In genomic region chr6:7042654-7043545, GRCh38 we compare ENCODE assay signal across 1 cellular context.
TF ChIP-seq lines count a peak whose summit lies in the region.

No MANE protein-coding gene starts in this region.

TF ChIP-seq in HepG2, 621 proteins besides CTCF, POLR2A, EP300 and RAD21 (continued from another document and continues in another):
- peak; percentile 86 for TF ChIP-seq ZNF280D (CRISPR knock-in tag; IDR thresholded peaks at IDR 0.05)
- TF ChIP-seq ZNF430 (CRISPR knock-in tag; IDR thresholded peaks at IDR 0.05): peak; percentile 91
- peak; percentile 79 for TF ChIP-seq CREM (IDR thresholded peaks at IDR 0.05)
- no peak for TF ChIP-seq CREM (CRISPR knock-in tag; IDR thresholded peaks at IDR 0.05)
- peak; percentile 96 for TF ChIP-seq ZNF703 (CRISPR knock-in tag; IDR thresholded peaks at IDR 0.05; ENCODE audit: borderline replicate concordance)
- TF ChIP-seq U2AF2 (IDR thresholded peaks at IDR 0.05; ENCODE audit: low read depth, low read length): no peak
- peak; percentile 89; the same call in 1 of the 2 replicates for TF ChIP-seq ZNF101 (CRISPR knock-in tag; IDR thresholded peaks at IDR 0.05; ENCODE audit: borderline replicate concordance, low read depth)
- TF ChIP-seq CBX1 (IDR thresholded peaks at IDR 0.05; ENCODE audit: low read depth): no peak
- peak; percentile 76 for TF ChIP-seq BHLHE40 (IDR thresholded peaks at IDR 0.05; ENCODE audit: low read length)
- TF ChIP-seq, protein P1, sequence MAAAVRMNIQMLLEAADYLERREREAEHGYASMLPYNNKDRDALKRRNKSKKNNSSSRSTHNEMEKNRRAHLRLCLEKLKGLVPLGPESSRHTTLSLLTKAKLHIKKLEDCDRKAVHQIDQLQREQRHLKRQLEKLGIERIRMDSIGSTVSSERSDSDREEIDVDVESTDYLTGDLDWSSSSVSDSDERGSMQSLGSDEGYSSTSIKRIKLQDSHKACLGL (CRISPR knock-in tag; IDR thresholded peaks at IDR 0.05): peak; percentile 45
- no peak for TF ChIP-seq KAT2B (IDR thresholded peaks at IDR 0.05; ENCODE audit: borderline replicate concordance, low read depth, low read length)
- no peak for TF ChIP-seq BCLAF1 (IDR thresholded peaks at IDR 0.05)
- no peak for TF ChIP-seq KLF6 (CRISPR knock-in tag; IDR thresholded peaks at IDR 0.05)
- peak; percentile 85 for TF ChIP-seq ARID3A (IDR thresholded peaks at IDR 0.05; ENCODE audit: low read depth, low read length)
- TF ChIP-seq CENPX (CRISPR knock-in tag; IDR thresholded peaks at IDR 0.05): no peak
- peak; percentile 24; the same call in 1 of the 2 replicates for TF ChIP-seq SMC3 (IDR thresholded peaks at IDR 0.05; ENCODE audit: low read length)
- TF ChIP-seq ZSCAN25 (CRISPR knock-in tag; IDR thresholded peaks at IDR 0.05): peak; percentile 60; the same call in 1 of the 2 replicates
- TF ChIP-seq SMAD3 (CRISPR knock-in tag; IDR thresholded peaks at IDR 0.05): peak; percentile 93
- no peak for TF ChIP-seq PCBP2 (optimal IDR thresholded peaks at IDR 0.05; ENCODE audit: low read depth, low read length, poor library complexity, severe bottlenecking)
- TF ChIP-seq BRF2 (CRISPR knock-in tag; IDR thresholded peaks at IDR 0.05): peak; percentile 77
- no peak for TF ChIP-seq ZNF17 (CRISPR knock-in tag; IDR thresholded peaks at IDR 0.05)
- TF ChIP-seq, protein P2, sequence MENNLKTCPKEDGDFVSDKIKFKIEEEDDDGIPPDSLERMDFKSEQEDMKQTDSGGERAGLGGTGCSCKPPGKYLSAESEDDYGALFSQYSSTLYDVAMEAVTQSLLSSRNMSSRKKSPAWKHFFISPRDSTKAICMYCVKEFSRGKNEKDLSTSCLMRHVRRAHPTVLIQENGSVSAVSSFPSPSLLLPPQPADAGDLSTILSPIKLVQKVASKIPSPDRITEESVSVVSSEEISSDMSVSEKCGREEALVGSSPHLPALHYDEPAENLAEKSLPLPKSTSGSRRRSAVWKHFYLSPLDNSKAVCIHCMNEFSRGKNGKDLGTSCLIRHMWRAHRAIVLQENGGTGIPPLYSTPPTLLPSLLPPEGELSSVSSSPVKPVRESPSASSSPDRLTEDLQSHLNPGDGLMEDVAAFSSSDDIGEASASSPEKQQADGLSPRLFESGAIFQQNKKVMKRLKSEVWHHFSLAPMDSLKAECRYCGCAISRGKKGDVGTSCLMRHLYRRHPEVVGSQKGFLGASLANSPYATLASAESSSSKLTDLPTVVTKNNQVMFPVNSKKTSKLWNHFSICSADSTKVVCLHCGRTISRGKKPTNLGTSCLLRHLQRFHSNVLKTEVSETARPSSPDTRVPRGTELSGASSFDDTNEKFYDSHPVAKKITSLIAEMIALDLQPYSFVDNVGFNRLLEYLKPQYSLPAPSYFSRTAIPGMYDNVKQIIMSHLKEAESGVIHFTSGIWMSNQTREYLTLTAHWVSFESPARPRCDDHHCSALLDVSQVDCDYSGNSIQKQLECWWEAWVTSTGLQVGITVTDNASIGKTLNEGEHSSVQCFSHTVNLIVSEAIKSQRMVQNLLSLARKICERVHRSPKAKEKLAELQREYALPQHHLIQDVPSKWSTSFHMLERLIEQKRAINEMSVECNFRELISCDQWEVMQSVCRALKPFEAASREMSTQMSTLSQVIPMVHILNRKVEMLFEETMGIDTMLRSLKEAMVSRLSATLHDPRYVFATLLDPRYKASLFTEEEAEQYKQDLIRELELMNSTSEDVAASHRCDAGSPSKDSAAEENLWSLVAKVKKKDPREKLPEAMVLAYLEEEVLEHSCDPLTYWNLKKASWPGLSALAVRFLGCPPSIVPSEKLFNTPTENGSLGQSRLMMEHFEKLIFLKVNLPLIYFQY (CRISPR knock-in tag; IDR thresholded peaks at IDR 0.05; ENCODE audit: borderline replicate concordance): peak; percentile 72
- TF ChIP-seq TAF1 (CRISPR knock-in tag; IDR thresholded peaks at IDR 0.05): no peak; the same call in 1 of the 2 replicates
- TF ChIP-seq NFIB (CRISPR knock-in tag; IDR thresholded peaks at IDR 0.05; ENCODE audit: borderline replicate concordance): no peak
- TF ChIP-seq THYN1 (CRISPR knock-in tag; IDR thresholded peaks at IDR 0.05; ENCODE audit: borderline replicate concordance, low read depth): no peak
- TF ChIP-seq, protein P3, sequence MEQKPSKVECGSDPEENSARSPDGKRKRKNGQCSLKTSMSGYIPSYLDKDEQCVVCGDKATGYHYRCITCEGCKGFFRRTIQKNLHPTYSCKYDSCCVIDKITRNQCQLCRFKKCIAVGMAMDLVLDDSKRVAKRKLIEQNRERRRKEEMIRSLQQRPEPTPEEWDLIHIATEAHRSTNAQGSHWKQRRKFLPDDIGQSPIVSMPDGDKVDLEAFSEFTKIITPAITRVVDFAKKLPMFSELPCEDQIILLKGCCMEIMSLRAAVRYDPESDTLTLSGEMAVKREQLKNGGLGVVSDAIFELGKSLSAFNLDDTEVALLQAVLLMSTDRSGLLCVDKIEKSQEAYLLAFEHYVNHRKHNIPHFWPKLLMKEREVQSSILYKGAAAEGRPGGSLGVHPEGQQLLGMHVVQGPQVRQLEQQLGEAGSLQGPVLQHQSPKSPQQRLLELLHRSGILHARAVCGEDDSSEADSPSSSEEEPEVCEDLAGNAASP (CRISPR knock-in tag; IDR thresholded peaks at IDR 0.05; ENCODE audit: borderline replicate concordance): peak; percentile 79
- peak; percentile 21; the same call in 1 of the 2 replicates for TF ChIP-seq GABPB1 (CRISPR knock-in tag; IDR thresholded peaks at IDR 0.05)
- peak; percentile 26; the same call in 1 of the 2 replicates for TF ChIP-seq ZNF589 (CRISPR knock-in tag; conservative IDR thresholded peaks at IDR 0.05)
- TF ChIP-seq ZNF33B (CRISPR knock-in tag; IDR thresholded peaks at IDR 0.05): no peak; the same call in 1 of the 2 replicates
- no peak for TF ChIP-seq ZBTB7A (CRISPR knock-in tag; IDR thresholded peaks at IDR 0.05)
- TF ChIP-seq ZNF296 (CRISPR knock-in tag; conservative IDR thresholded peaks at IDR 0.05): no peak
- peak; percentile 74 for TF ChIP-seq ZEB1 (IDR thresholded peaks at IDR 0.05; ENCODE audit: insufficient replicate concordance, low read depth)
- TF ChIP-seq, protein P4, sequence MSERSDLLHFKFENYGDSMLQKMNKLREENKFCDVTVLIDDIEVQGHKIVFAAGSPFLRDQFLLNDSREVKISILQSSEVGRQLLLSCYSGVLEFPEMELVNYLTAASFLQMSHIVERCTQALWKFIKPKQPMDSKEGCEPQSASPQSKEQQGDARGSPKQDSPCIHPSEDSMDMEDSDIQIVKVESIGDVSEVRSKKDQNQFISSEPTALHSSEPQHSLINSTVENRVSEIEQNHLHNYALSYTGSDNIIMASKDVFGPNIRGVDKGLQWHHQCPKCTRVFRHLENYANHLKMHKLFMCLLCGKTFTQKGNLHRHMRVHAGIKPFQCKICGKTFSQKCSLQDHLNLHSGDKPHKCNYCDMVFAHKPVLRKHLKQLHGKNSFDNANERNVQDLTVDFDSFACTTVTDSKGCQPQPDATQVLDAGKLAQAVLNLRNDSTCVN (CRISPR knock-in tag; IDR thresholded peaks at IDR 0.05; ENCODE audit: borderline replicate concordance): peak; percentile 99
- TF ChIP-seq ZNF512 (CRISPR knock-in tag; IDR thresholded peaks at IDR 0.05): peak; percentile 69; the same call in 1 of the 2 replicates
- peak; percentile 80 for TF ChIP-seq PRMT3 (CRISPR knock-in tag; IDR thresholded peaks at IDR 0.05; ENCODE audit: borderline replicate concordance, low read depth)
- no peak for TF ChIP-seq SP1 (IDR thresholded peaks at IDR 0.05)
- TF ChIP-seq SP1 (CRISPR knock-in tag; IDR thresholded peaks at IDR 0.05): no peak
- TF ChIP-seq SMARCE1 (IDR thresholded peaks at IDR 0.05; ENCODE audit: borderline replicate concordance): no peak
- TF ChIP-seq ZSCAN5A (CRISPR knock-in tag; IDR thresholded peaks at IDR 0.05; ENCODE audit: borderline replicate concordance): peak; percentile 89; the same call in 1 of the 2 replicates
- no peak for TF ChIP-seq ZFP82 (CRISPR knock-in tag; IDR thresholded peaks at IDR 0.05; ENCODE audit: borderline replicate concordance)
- peak; percentile 99 for TF ChIP-seq HNF4G (IDR thresholded peaks at IDR 0.05; ENCODE audit: borderline replicate concordance, low read depth, low read length)
- TF ChIP-seq HNF4G (CRISPR knock-in tag; IDR thresholded peaks at IDR 0.05; ENCODE audit: borderline replicate concordance, low read depth): peak; percentile 99
- TF ChIP-seq SUZ12 (IDR thresholded peaks at IDR 0.05; ENCODE audit: low read depth, low read length): no peak
- TF ChIP-seq ZNF543 (CRISPR knock-in tag; IDR thresholded peaks at IDR 0.05): peak; percentile 88; the same call in 1 of the 2 replicates
